22 cellular contexts compared by ENCODE assay signal in the genomic region with DNA sequence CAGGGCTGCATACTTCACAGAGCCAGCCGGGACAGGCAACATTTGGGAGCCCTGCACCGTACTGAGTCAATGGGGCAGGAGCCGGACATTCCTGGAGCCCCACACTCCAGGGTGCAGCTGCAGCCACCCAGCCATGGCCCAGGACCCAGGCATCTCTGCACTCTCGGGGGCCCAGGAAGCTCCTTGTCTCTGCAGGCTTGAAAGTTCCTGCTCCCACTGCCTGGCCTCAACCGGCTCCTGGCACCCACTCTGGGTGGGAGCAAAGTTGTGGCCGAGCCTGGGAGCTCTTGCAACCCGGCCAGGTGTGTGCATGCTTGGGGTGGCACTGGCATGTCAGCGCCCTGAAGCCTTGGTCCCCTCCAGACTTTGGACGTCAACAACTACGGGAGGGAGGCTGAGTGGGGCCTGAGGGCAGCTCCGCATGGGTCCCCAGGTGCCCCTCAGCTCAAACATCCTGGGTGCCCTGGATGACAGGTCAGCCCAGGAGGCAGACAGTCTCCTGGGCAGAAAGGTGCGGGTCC.
"Had no signal": no experiment of that assay in that cellular context is flagged by ENCODE, and none has a peak within 500 bp of the region (broad histone marks: within the 10 kb centered on the region; RNA-seq: fewer than 3 reads in every experiment).

No MANE protein-coding gene starts in this region.

- ATAC-seq: foreskin keratinocyte; left colon; left ventricle myocardium superior; mucosa of descending colon; naive thymus-derived CD8-positive, alpha-beta T cell; pancreas; stimulated activated naive CD8-positive, alpha-beta T cell treated with anti-CD3 and anti-CD28 coated beads, Interleukin-15, Interleukin-2, amounts not matched to agents 100 U/mL and 50 U/mL, for 24 hours had no signal

- FAIRE-seq: pancreas, small intestine had no signal

- H3K4me1 ChIP-seq: colonic mucosa, pancreas, prostate gland, suprapubic skin, tibial artery, upper lobe of left lung, vagina had no signal

- H3K4me3 ChIP-seq: colonic mucosa, hepatocyte, mucosa of descending colon, pancreas, prostate gland, suprapubic skin, tibial artery, upper lobe of left lung, vagina had no signal

- H3K9me3 ChIP-seq: colonic mucosa, prostate gland, vagina had no signal

- H3K27ac ChIP-seq: colonic mucosa, foreskin keratinocyte, hepatocyte, pancreas, prostate gland, suprapubic skin, tibial artery, upper lobe of left lung, vagina had no signal

- H3K36me3 ChIP-seq: colonic mucosa, pancreas, prostate gland, suprapubic skin, tibial artery, upper lobe of left lung, vagina had no signal

- H2AFZ ChIP-seq: hepatocyte had no signal

- DNase-seq: cerebellar nuclear complex; colonic mucosa; dermis blood vessel endothelial cell; foreskin keratinocyte; head of caudate nucleus; left colon; left ventricle myocardium superior; mammary epithelial cell; nucleus accumbens; retina; small intestine; stimulated activated CD4-positive, alpha-beta T cell treated with anti-CD3 and anti-CD28 coated beads, Interleukin-2, amount 100 ng/mL, for 48 hours; stimulated activated naive CD8-positive, alpha-beta T cell treated with anti-CD3 and anti-CD28 coated beads, Interleukin-15, Interleukin-2, amounts not matched to agents 100 U/mL and 50 U/mL, for 24 hours had no signal

- H3K27me3 ChIP-seq: colonic mucosa, foreskin keratinocyte, hepatocyte, pancreas, suprapubic skin, tibial artery, upper lobe of left lung, vagina had no signal

- H3K4me2 ChIP-seq: hepatocyte had no signal

- H3K79me2 ChIP-seq: hepatocyte had no signal
